1 cellular context compared by ENCODE assay signal in the genomic region with DNA sequence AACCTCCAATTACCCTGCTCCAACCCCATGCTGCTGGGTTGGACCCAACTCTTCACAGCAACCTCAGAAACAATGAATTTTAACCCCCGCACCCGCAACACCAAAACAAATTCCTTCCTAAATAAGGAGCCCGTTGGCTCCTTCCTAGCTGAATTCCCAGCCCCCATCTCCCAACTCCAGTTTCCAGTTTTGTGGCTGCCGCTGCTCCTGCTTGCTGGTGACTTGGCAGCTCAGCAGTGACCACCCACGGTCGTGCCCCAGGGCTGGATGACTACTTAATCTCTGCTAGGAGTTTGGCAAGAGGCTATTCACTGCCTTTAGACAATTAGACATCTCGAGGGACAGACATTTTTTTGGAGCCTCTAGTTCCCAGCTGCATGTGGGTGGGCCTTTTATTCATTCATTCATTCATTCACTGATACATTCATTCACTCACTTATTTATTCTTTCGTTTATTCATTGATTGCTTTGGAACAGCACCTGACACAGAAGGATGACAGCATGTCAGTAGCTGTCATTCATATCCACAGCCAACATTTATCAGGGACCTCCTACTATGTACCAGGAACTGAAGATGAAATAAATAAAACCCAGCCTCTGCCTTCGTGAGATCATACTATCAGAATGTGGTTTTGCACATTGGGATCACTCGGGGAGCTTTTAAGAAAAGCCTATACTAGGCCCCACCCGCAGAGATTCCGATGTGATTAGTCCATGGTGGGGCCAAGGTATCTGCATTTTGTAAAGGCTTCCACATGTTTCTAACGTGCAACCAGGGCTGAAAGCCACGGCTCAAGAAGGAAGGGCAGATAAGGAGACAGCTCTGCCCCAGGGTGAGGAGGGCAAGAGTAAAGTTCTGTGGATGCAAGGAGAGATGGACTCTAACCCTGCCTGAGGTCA.
TF ChIP-seq lines count a peak whose summit lies in the region.

No MANE protein-coding gene starts in this region.

TF ChIP-seq in HEK293, 187 proteins besides CTCF, POLR2A, EP300 and RAD21 (continued from another document):
- TF ChIP-seq ZIC2 (tag by site-specific recombination; IDR thresholded peaks at IDR 0.05) = peak; percentile 42; the same call in 1 of the 2 replicates
